In genomic region chr14:93975791-93976476, GRCh38 we compare ENCODE assay signal across 10 cellular contexts. TPM values are rescaled to one million over a fixed set of nuclear protein-coding genes. Genes with fewer than 3 reads are reported as not detected.
DNase-seq lines count a peak whose midpoint lies in the region; ATAC-seq and TF ChIP-seq lines count a peak whose summit lies in the region.
"Had no signal": no experiment of that assay in that cellular context is flagged by ENCODE, and none has a peak within 500 bp of the region (broad histone marks: within the 10 kb centered on the region; RNA-seq: fewer than 3 reads in every experiment).

No MANE protein-coding gene starts in this region.

- peaks cover 97% of the 10 kb centered on the region for H3K4me1 Mint-ChIP-seq in activated T-cell treated with anti-CD3 and anti-CD28 coated beads, Interleukin-2, amount 50 U/mL, for 24 hours (ENCODE audit: low read depth)
- H3K4me1 Mint-ChIP-seq in activated B cell treated with CpG ODN at 0.5 μM for 24 hours: peaks cover 53% of the 10 kb centered on the region

- H3K4me3 ChIP-seq in BE2C (ENCODE audit: low read depth, low read length): no peak overlapping the region

- H3K4me1 ChIP-seq in BE2C: no peaks in the 10 kb centered on the region

- CTCF ChIA-PET in activated B cell treated with CpG ODN at 0.5 μM for 24 hours (lab: Charles Lee): interaction anchor here (13.3 kb wide), 1 partner anchor 37 kb away, joined by 498 read pairs; no protein-coding TSS in a partner anchor

- no peaks in the 10 kb centered on the region; the same call in 1 of the 2 replicates for H3K27me3 ChIP-seq in BE2C

- no peaks in the 10 kb centered on the region for H3K27me3 Mint-ChIP-seq in activated T-cell treated with anti-CD3 and anti-CD28 coated beads, Interleukin-2, amount 50 U/mL, for 24 hours
- H3K27me3 Mint-ChIP-seq in activated B cell treated with CpG ODN at 0.5 μM for 24 hours: peaks cover 25% of the 10 kb centered on the region

- peaks cover 19% of the 10 kb centered on the region for H3K9me3 Mint-ChIP-seq in activated T-cell treated with anti-CD3 and anti-CD28 coated beads, Interleukin-2, amount 50 U/mL, for 24 hours
- H3K9me3 Mint-ChIP-seq in activated B cell treated with CpG ODN at 0.5 μM for 24 hours: no peaks in the 10 kb centered on the region

- H3K36me3 Mint-ChIP-seq in activated T-cell treated with anti-CD3 and anti-CD28 coated beads, Interleukin-2, amount 50 U/mL, for 24 hours (ENCODE audit: low read depth): peaks cover 42% of the 10 kb centered on the region
- no peaks in the 10 kb centered on the region for H3K36me3 Mint-ChIP-seq in activated B cell treated with CpG ODN at 0.5 μM for 24 hours (ENCODE audit: low read depth)

- peak overlapping the region; percentile 57 for H3K4me3 Mint-ChIP-seq in activated T-cell treated with anti-CD3 and anti-CD28 coated beads, Interleukin-2, amount 50 U/mL, for 24 hours
- H3K4me3 Mint-ChIP-seq in activated B cell treated with CpG ODN at 0.5 μM for 24 hours: peak overlapping the region; percentile 52

- no peak for TF ChIP-seq CTCF in activated B cell treated with CpG ODN at 0.5 μM for 24 hours (IDR thresholded peaks at IDR 0.05)
- no peak for TF ChIP-seq CTCF in BE2C (IDR thresholded peaks at IDR 0.05; ENCODE audit: low read depth, low read length)

- intact Hi-C loops in activated B cell treated with CpG ODN at 0.5 μM for 24 hours (cut with micrococcal nuclease): loop anchor here (10.0 kb wide), 1 partner anchor 771 kb away; the partner anchor contains the start of genes GON7 and UBR7

- H3K36me3 ChIP-seq in BE2C: no peaks in the 10 kb centered on the region

- ATAC-seq in HG02884 (IDR thresholded peaks at IDR 0.05; ENCODE audit: unreplicated experiment) (peak; percentile 77), activated B cell treated with CpG ODN at 0.5 μM for 24 hours (ENCODE audit: low read depth) (peak; percentile 26)

- H3K9me3 ChIP-seq in BE2C: no peaks in the 10 kb centered on the region

- POLR2A ChIA-PET in activated B cell treated with CpG ODN at 0.5 μM for 24 hours (lab: Charles Lee): interaction anchor here (1.8 kb wide), 1 partner anchor 8 kb away, joined by 4 read pairs; no protein-coding TSS in a partner anchor

- no peak for DNase-seq in activated T-cell treated with anti-CD3 and anti-CD28 coated beads, Interleukin-2, amount 50 U/mL, for 24 hours
- DNase-seq in activated T-cell treated with anti-CD3 and anti-CD28 coated beads for 4 hours: no peak
- DNase-seq in activated B cell treated with CpG ODN at 0.5 μM for 24 hours: no peak
- DNase-seq in middle frontal gyrus (ENCODE audit: extremely low spot score, low spot score): peak; percentile 17
- no peak for DNase-seq in NCI-H2196 treated with DMSO at 0.1 percent for 48 hours (lab: John Stamatoyannopoulos, UW; ENCODE audit: unreplicated experiment)
- no peak for DNase-seq in HuH-7.5 (ENCODE audit: low spot score)
- DNase-seq in BE2C: no peak

- H3K27ac Mint-ChIP-seq in activated T-cell treated with anti-CD3 and anti-CD28 coated beads, Interleukin-2, amount 50 U/mL, for 24 hours: peak overlapping the region; percentile 98
- no peak overlapping the region for H3K27ac Mint-ChIP-seq in activated B cell treated with CpG ODN at 0.5 μM for 24 hours

RNA-seq across cellular contexts. Expression of gene ASB2, which starts 0.4 kb away (rescaled TPM):
- 2.7 and 3.1 TPM in 2 replicates for total RNA-seq in activated B cell treated with CpG ODN at 0.5 μM for 24 hours
- polyA plus RNA-seq in BE2C (2012; ENCODE audit: insufficient read depth, insufficient read length, low read depth): not detected
- total RNA-seq: temporal lobe had no signal

RNA-seq across cellular contexts. Expression of gene CCDC197, which starts 21.2 kb away (rescaled TPM):
- not detected in 2 replicates for total RNA-seq in activated B cell treated with CpG ODN at 0.5 μM for 24 hours
- polyA plus RNA-seq in BE2C (2012; ENCODE audit: insufficient read depth, insufficient read length, low read depth): not detected
- total RNA-seq: temporal lobe had no signal
- polyA plus RNA-seq: BJ had no signal

RNA-seq across cellular contexts. Expression of gene FAM181A, which starts 48.8 kb away (rescaled TPM):
- total RNA-seq in activated B cell treated with CpG ODN at 0.5 μM for 24 hours: not detected in 2 replicates
- not detected for polyA plus RNA-seq in BE2C (2012; ENCODE audit: insufficient read depth, insufficient read length, low read depth)
- polyA plus RNA-seq: BJ had no signal

RNA-seq across cellular contexts. Expression of gene OTUB2, which starts 50.2 kb away (rescaled TPM):
- total RNA-seq in activated B cell treated with CpG ODN at 0.5 μM for 24 hours: 0.12 TPM in 1 of 2 replicates, not detected in the other
- 1.3 TPM for polyA plus RNA-seq in BE2C (2012; ENCODE audit: insufficient read depth, insufficient read length, low read depth)
